15 cellular contexts compared by ENCODE assay signal in genomic region chr20:23187759-23188158, GRCh38.
DNase-seq lines count a peak whose midpoint lies in the region; ATAC-seq and TF ChIP-seq lines count a peak whose summit lies in the region.
"Had no signal": no experiment of that assay in that cellular context is flagged by ENCODE, and none has a peak within 500 bp of the region (broad histone marks: within the 10 kb centered on the region; RNA-seq: fewer than 3 reads in every experiment).

No MANE protein-coding gene starts in this region.

- peak overlapping the region; percentile 37 for H3K4ac ChIP-seq in neuronal stem cell (ENCODE audit: low read length)

- H3K4me1 Mint-ChIP-seq in stimulated activated naive B cell treated with anti-CD40 and anti-IgM and Interleukin-4, amounts not matched to agents 10 μg/mL and 1 μg/mL and 100 μg/mL, for 72 hours, result no peaks in the 10 kb centered on the region
- H3K4me1 Mint-ChIP-seq: immature natural killer cell, naive B cell, WTC11 had no signal

- H3K27me3 ChIP-seq in right atrium auricular region (no peaks in the 10 kb centered on the region), neuronal stem cell (ENCODE audit: control insufficient read depth in 3 of 3, insufficient read depth in 3 of 3, low read depth in 1 of 3, low read length in 3 of 3) (no peaks in the 10 kb centered on the region)

- peak overlapping the region; percentile 57 for H3K18ac ChIP-seq in neuronal stem cell (ENCODE audit: low read length)

- H3K14ac ChIP-seq in neuronal stem cell (ENCODE audit: low read length), result peak overlapping the region; percentile 71

- peak overlapping the region; percentile 90 for H2AK5ac ChIP-seq in neuronal stem cell (ENCODE audit: low read depth, low read length)

- no peaks in the 10 kb centered on the region for H3K9me3 Mint-ChIP-seq in stimulated activated naive B cell treated with anti-CD40 and anti-IgM and Interleukin-4, amounts not matched to agents 10 μg/mL and 1 μg/mL and 100 μg/mL, for 72 hours
- H3K9me3 Mint-ChIP-seq: immature natural killer cell had no signal

- H3K36me3 Mint-ChIP-seq in stimulated activated naive B cell treated with anti-CD40 and anti-IgM and Interleukin-4, amounts not matched to agents 10 μg/mL and 1 μg/mL and 100 μg/mL, for 72 hours, result no peaks in the 10 kb centered on the region
- H3K36me3 Mint-ChIP-seq: immature natural killer cell, naive B cell had no signal

- DNase-seq in Right ventricle myocardium inferior (ENCODE audit: missing footprints) (peak; percentile 70), right atrium auricular region (ENCODE audit: low spot score) (no peak), fibroblast of pulmonary artery (ENCODE audit: low read depth) (peak; percentile 29), neuronal stem cell (ENCODE audit: low spot score) (no peak), NCI-H446 (lab: John Stamatoyannopoulos, UW) (no peak)
- DNase-seq in activated CD8-positive, alpha-beta memory T cell treated with anti-CD3 and anti-CD28 coated beads, Interleukin-2, amount 50 U/mL, for 4 hours, result no peak
- no peak for DNase-seq in stimulated activated naive B cell treated with anti-CD40 and anti-IgM and Interleukin-4, amounts not matched to agents 10 μg/mL and 1 μg/mL and 100 μg/mL, for 72 hours
- DNase-seq: Caco-2, immature natural killer cell, naive B cell, NCI-H1105, NCI-H526 treated with DMSO at 0.1 percent for 48 hours had no signal

- no peaks in the 10 kb centered on the region for H3K4me1 ChIP-seq in right atrium auricular region
- no peaks in the 10 kb centered on the region for H3K4me1 ChIP-seq in neuronal stem cell (ENCODE audit: control insufficient read depth in 2 of 2, insufficient read depth in 1 of 2, low read depth in 1 of 2, low read length in 2 of 2)
- H3K4me1 ChIP-seq: Caco-2 had no signal

- TF ChIP-seq CTCF in right atrium auricular region (IDR thresholded peaks at IDR 0.05) (no peak), fibroblast of pulmonary artery (IDR thresholded peaks at IDR 0.05; ENCODE audit: low read length, missing control alignments) (no peak)

- H3K79me1 ChIP-seq in neuronal stem cell (ENCODE audit: low read depth, low read length), result peaks cover 4% of the 10 kb centered on the region

- H3K36me3 ChIP-seq in right atrium auricular region (no peaks in the 10 kb centered on the region), neuronal stem cell (replicated peaks in 1 of 2; ENCODE audit: control insufficient read depth in 2 of 2, insufficient read depth in 2 of 2, low read length in 2 of 2) (no peaks in the 10 kb centered on the region)
- H3K36me3 ChIP-seq: thoracic aorta had no signal

- H3K9ac ChIP-seq in neuronal stem cell (ENCODE audit: low read depth, low read length, poor library complexity), result no peak overlapping the region

- intact Hi-C loops in Right ventricle myocardium inferior (cut with DNase I), result no loop called here

- peak overlapping the region; percentile 39 for H2BK5ac ChIP-seq in neuronal stem cell (ENCODE audit: low read length)

- H4K8ac ChIP-seq in neuronal stem cell (ENCODE audit: low read depth, low read length), result no peak overlapping the region

- H3K27ac Mint-ChIP-seq in stimulated activated naive B cell treated with anti-CD40 and anti-IgM and Interleukin-4, amounts not matched to agents 10 μg/mL and 1 μg/mL and 100 μg/mL, for 72 hours, result no peak overlapping the region
- H3K27ac Mint-ChIP-seq: immature natural killer cell, WTC11 had no signal

- no peak overlapping the region for H2BK12ac ChIP-seq in neuronal stem cell (ENCODE audit: low read length)

- H3K9me3 ChIP-seq in right atrium auricular region (no peaks in the 10 kb centered on the region), neuronal stem cell (replicated peaks in 1 of 2; ENCODE audit: control insufficient read depth in 2 of 2, insufficient read depth in 1 of 2, low read depth in 1 of 2, low read length in 2 of 2) (no peaks in the 10 kb centered on the region)
- H3K9me3 ChIP-seq: thoracic aorta had no signal

- H3K27ac ChIP-seq in right atrium auricular region (no peak overlapping the region), neuronal stem cell (replicated peaks; ENCODE audit: low read length) (no peak overlapping the region)
- H3K27ac ChIP-seq: thoracic aorta had no signal

- no peak overlapping the region for H2AFZ ChIP-seq in neuronal stem cell (ENCODE audit: low read length)

- H4K91ac ChIP-seq in neuronal stem cell (ENCODE audit: low read depth, low read length, poor library complexity), result no peak overlapping the region

- ATAC-seq in Right ventricle myocardium inferior (peak; percentile 83), HG02588 (IDR thresholded peaks at IDR 0.05; ENCODE audit: unreplicated experiment) (no peak)
- ATAC-seq in stimulated activated naive B cell treated with anti-CD40 and anti-IgM and Interleukin-4, amounts not matched to agents 10 μg/mL and 1 μg/mL and 100 μg/mL, for 72 hours (replicated peaks), result no peak
- ATAC-seq: WTC11 had no signal

- no peaks in the 10 kb centered on the region for H3K27me3 Mint-ChIP-seq in stimulated activated naive B cell treated with anti-CD40 and anti-IgM and Interleukin-4, amounts not matched to agents 10 μg/mL and 1 μg/mL and 100 μg/mL, for 72 hours
- H3K27me3 Mint-ChIP-seq: naive B cell had no signal

- WGBS in neuronal stem cell (ENCODE audit: extremely low coverage in 2 of 2, insufficient read length in 2 of 2, insufficient replicate concordance in 1 of 2), 2 donors, result no CpG with 5 or more reads among the region's 7 CpGs

- H2BK120ac ChIP-seq in neuronal stem cell (ENCODE audit: low read depth, low read length), result peak overlapping the region; percentile 3

- H3K4me3 ChIP-seq in right atrium auricular region, result no peak overlapping the region
- H3K4me3 ChIP-seq in fibroblast of pulmonary artery (replicated peaks; ENCODE audit: low read depth, low read length), result no peak overlapping the region
- H3K4me3 ChIP-seq in neuronal stem cell (ENCODE audit: low read length in 2 of 2), result no peak overlapping the region
- H3K4me3 ChIP-seq: thoracic aorta had no signal

- peak overlapping the region; percentile 37 for H2BK15ac ChIP-seq in neuronal stem cell (ENCODE audit: low read length)

- H3K23ac ChIP-seq in neuronal stem cell (ENCODE audit: low read depth, low read length, poor library complexity), result peak overlapping the region; percentile 17

- no peak overlapping the region for H3K4me2 ChIP-seq in neuronal stem cell (ENCODE audit: insufficient read depth, low read length, poor library complexity, severe bottlenecking)

- H3K4me3 Mint-ChIP-seq in stimulated activated naive B cell treated with anti-CD40 and anti-IgM and Interleukin-4, amounts not matched to agents 10 μg/mL and 1 μg/mL and 100 μg/mL, for 72 hours, result no peak overlapping the region
- H3K4me3 Mint-ChIP-seq: immature natural killer cell, naive B cell, WTC11 had no signal

Comparison
In these comparisons a context has a peak if more than half of its experiments do, and no peak if none do; other contexts are left out.
1. DNase-seq: peak in Right ventricle myocardium inferior (single experiment) and fibroblast of pulmonary artery (single experiment); none in right atrium auricular region (single experiment), neuronal stem cell (single experiment), activated CD8-positive, alpha-beta memory T cell treated with anti-CD3 and anti-CD28 coated beads, Interleukin-2, amount 50 U/mL, for 4 hours (single experiment), stimulated activated naive B cell treated with anti-CD40 and anti-IgM and Interleukin-4, amounts not matched to agents 10 μg/mL and 1 μg/mL and 100 μg/mL, for 72 hours (single experiment) and NCI-H446 (0 of 2).